Comparison of ENCODE assay signal across 25 cellular contexts in the genomic region with DNA sequence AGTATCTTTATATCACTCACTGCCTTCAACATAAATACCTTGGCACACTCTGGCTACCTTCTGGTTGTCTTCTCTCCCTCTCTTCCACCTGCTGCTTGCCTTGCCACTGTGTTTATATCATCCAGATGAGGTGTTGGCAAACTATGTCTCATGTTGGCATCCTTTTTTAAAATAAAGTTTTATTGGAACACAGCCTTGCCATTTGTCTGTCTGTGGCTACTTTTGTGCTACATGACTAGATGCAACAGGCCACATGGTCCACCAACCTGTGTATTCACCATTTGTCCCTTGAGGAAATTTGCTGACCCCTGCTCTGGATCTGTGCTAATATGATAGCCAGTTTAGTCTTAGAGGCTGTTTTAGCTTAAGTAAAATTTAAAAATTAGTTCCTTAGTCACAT.
"Had no signal": no experiment of that assay in that cellular context is flagged by ENCODE, and none has a peak within 500 bp of the region (broad histone marks: within the 10 kb centered on the region; RNA-seq: fewer than 3 reads in every experiment).

No MANE protein-coding gene starts in this region.

- H3K4me2 ChIP-seq: hepatocyte had no signal

- H3K27me3 ChIP-seq: esophagus muscularis mucosa, foreskin keratinocyte, gastroesophageal sphincter, heart left ventricle, hepatocyte, left lung, spleen, suprapubic skin, transverse colon, upper lobe of right lung, uterus had no signal

- FAIRE-seq: colon, endothelial cell of umbilical vein had no signal

- H3K36me3 ChIP-seq: prostate gland, suprapubic skin, transverse colon, upper lobe of right lung, uterus had no signal

- H3K4me1 ChIP-seq: foreskin keratinocyte, left lung, upper lobe of right lung, uterus had no signal

- H3K9me3 ChIP-seq: esophagus muscularis mucosa, gastroesophageal sphincter, left lung, mucosa of descending colon, prostate gland, spleen, suprapubic skin, transverse colon, upper lobe of right lung, uterus had no signal

- DNase-seq: effector CD8-positive, alpha-beta T cell; foreskin keratinocyte; heart left ventricle; left cardiac atrium; left lung; mesenchymal stem cell; mucosa of descending colon; naive thymus-derived CD4-positive, alpha-beta T cell; nucleus accumbens; right cardiac atrium; spleen; stimulated activated CD4-positive, alpha-beta T cell treated with anti-CD3 and anti-CD28 coated beads, Interleukin-4, amount 100 ng/mL, for 4 hours; stimulated activated naive B cell treated with anti-CD40 and anti-IgM and Interleukin-4, amounts not matched to agents 10 μg/mL and 1 μg/mL and 100 μg/mL, for 72 hours; stimulated activated naive CD8-positive, alpha-beta T cell treated with anti-CD3 and anti-CD28 coated beads, Interleukin-15, amount 100 ng/mL, for 72 hours; transverse colon; upper lobe of right lung; uterus had no signal

- ATAC-seq: foreskin keratinocyte; gastroesophageal sphincter; heart left ventricle; left cardiac atrium; left lung; mucosa of descending colon; naive thymus-derived CD4-positive, alpha-beta T cell; right cardiac atrium; stimulated activated naive B cell treated with anti-CD40 and anti-IgM and Interleukin-4, amounts not matched to agents 10 μg/mL and 1 μg/mL and 100 μg/mL, for 72 hours; stimulated activated naive CD8-positive, alpha-beta T cell treated with anti-CD3 and anti-CD28 coated beads, Interleukin-15, amount 100 ng/mL, for 72 hours; upper lobe of right lung had no signal

- H2AFZ ChIP-seq: hepatocyte had no signal

- H3K4me3 ChIP-seq: esophagus muscularis mucosa, gastroesophageal sphincter, heart left ventricle, hepatocyte, left lung, mucosa of descending colon, prostate gland, skin epidermis, spleen, suprapubic skin, transverse colon, upper lobe of right lung, uterus had no signal

- H3K27ac ChIP-seq: esophagus muscularis mucosa, foreskin keratinocyte, gastroesophageal sphincter, heart left ventricle, hepatocyte, left lung, prostate gland, skin epidermis, spleen, suprapubic skin, transverse colon, upper lobe of right lung, uterus had no signal
